30 cellular contexts compared by ENCODE assay signal in the genomic region with DNA sequence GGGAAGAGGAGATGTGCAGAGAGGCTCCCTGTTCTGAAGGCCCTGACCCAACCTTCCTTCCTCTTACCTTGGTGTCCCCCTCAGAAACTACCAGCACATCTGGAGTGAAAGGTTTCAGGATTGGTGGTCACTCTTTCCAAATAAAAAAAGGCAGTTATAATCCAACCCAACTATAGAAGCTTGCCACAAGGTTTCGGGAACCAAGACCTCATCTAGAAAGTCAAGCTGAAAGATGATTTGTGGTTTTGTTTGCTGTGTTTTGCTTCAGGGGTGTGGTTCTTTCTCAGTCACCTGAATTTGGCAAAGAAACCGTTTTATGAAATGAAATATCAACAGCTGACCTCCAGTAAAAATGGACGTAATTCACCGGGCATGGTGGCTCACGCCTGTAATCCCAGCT. TPM values are rescaled to one million over a fixed set of nuclear protein-coding genes. Genes with fewer than 3 reads are reported as not detected.
"Had no signal": no experiment of that assay in that cellular context is flagged by ENCODE, and none has a peak within 500 bp of the region (broad histone marks: within the 10 kb centered on the region; RNA-seq: fewer than 3 reads in every experiment).

No MANE protein-coding gene starts in this region.

- H3K4me3 Mint-ChIP-seq: activated B cell treated with CpG ODN at 0.5 μM for 24 hours; activated CD4-positive, alpha-beta T cell treated with anti-CD3 and anti-CD28 coated beads for 36 hours; activated CD8-positive, alpha-beta T cell treated with anti-CD3 and anti-CD28 coated beads for 36 hours; activated naive CD8-positive, alpha-beta T cell treated with anti-CD3 and anti-CD28 coated beads for 36 hours; central memory CD8-positive, alpha-beta T cell; effector memory CD8-positive, alpha-beta T cell; naive B cell; stimulated activated memory B cell treated with anti-CD40 and anti-IgM and Interleukin-4, amounts not matched to agents 10 μg/mL and 1 μg/mL and 100 μg/mL, for 72 hours had no signal

- H3K9me3 Mint-ChIP-seq: activated B cell treated with CpG ODN at 0.5 μM for 24 hours; activated CD8-positive, alpha-beta T cell treated with anti-CD3 and anti-CD28 coated beads for 36 hours; activated naive CD8-positive, alpha-beta T cell treated with anti-CD3 and anti-CD28 coated beads for 36 hours; activated T-helper 2 cell treated with anti-CD3 and anti-CD28 coated beads, Interferon-gamma antibody, Interleukin-2, Interleukin-4, amounts not matched to agents 10 μg/mL and 5 μg/mL and 100 μg/mL, durations not matched to agents 14 hours and 24 hours and 36 hours; central memory CD8-positive, alpha-beta T cell; effector memory CD8-positive, alpha-beta T cell; naive B cell; stimulated activated memory B cell treated with anti-CD40 and anti-IgM and Interleukin-4, amounts not matched to agents 10 μg/mL and 1 μg/mL and 100 μg/mL, for 72 hours had no signal

- ATAC-seq: activated CD4-positive, alpha-beta T cell treated with anti-CD3 and anti-CD28 coated beads for 36 hours; activated CD8-positive, alpha-beta T cell treated with anti-CD3 and anti-CD28 coated beads for 36 hours; effector memory CD8-positive, alpha-beta T cell; esophagus mucosa; lower lobe of right lung; sciatic nerve; stimulated activated memory B cell treated with anti-CD40 and anti-IgM and Interleukin-4, amounts not matched to agents 10 μg/mL and 1 μg/mL and 100 μg/mL, for 72 hours had no signal

- H3K4me1 Mint-ChIP-seq: activated B cell treated with CpG ODN at 0.5 μM for 24 hours; activated CD4-positive, alpha-beta T cell treated with anti-CD3 and anti-CD28 coated beads for 36 hours; activated naive CD8-positive, alpha-beta T cell treated with anti-CD3 and anti-CD28 coated beads for 36 hours; central memory CD8-positive, alpha-beta T cell; naive B cell; stimulated activated memory B cell treated with anti-CD40 and anti-IgM and Interleukin-4, amounts not matched to agents 10 μg/mL and 1 μg/mL and 100 μg/mL, for 72 hours had no signal

- H3K4me1 ChIP-seq: lower lobe of right lung, stomach, transverse colon, vagina had no signal

- H3K27me3 Mint-ChIP-seq: activated B cell treated with CpG ODN at 0.5 μM for 24 hours; activated CD4-positive, alpha-beta T cell treated with anti-CD3 and anti-CD28 coated beads for 36 hours; activated CD8-positive, alpha-beta T cell treated with anti-CD3 and anti-CD28 coated beads for 36 hours; activated naive CD8-positive, alpha-beta T cell treated with anti-CD3 and anti-CD28 coated beads for 36 hours; central memory CD8-positive, alpha-beta T cell; effector memory CD8-positive, alpha-beta T cell; naive B cell; stimulated activated memory B cell treated with anti-CD40 and anti-IgM and Interleukin-4, amounts not matched to agents 10 μg/mL and 1 μg/mL and 100 μg/mL, for 72 hours had no signal

- H3K27me3 ChIP-seq: stomach, transverse colon, vagina had no signal

- H3K4me3 ChIP-seq: lower lobe of right lung, stomach, transverse colon, vagina had no signal

- DNase-seq: activated B cell treated with CpG ODN at 0.5 μM for 24 hours; activated CD4-positive, alpha-beta T cell treated with anti-CD3 and anti-CD28 coated beads for 36 hours; activated CD8-positive, alpha-beta T cell treated with anti-CD3 and anti-CD28 coated beads for 36 hours; activated naive CD4-positive, alpha-beta T cell treated with Interleukin-2 at 50 U/mL for 16 hours; activated naive CD8-positive, alpha-beta T cell treated with anti-CD3 and anti-CD28 coated beads for 36 hours; activated T-cell treated with anti-CD3 and anti-CD28 coated beads, Interleukin-2, amount 50 U/mL, for 1 hour; effector memory CD8-positive, alpha-beta T cell; foreskin melanocyte; kidney; lower lobe of right lung; mesendoderm; naive B cell; nucleus accumbens; posterior cingulate gyrus; small intestine; stimulated activated CD4-positive, alpha-beta T cell treated with anti-CD3 and anti-CD28 coated beads, Interleukin-2, amount 100 ng/mL, for 24 hours; stomach; T-helper 9 cell; transverse colon had no signal

- H3K27ac Mint-ChIP-seq: activated B cell treated with CpG ODN at 0.5 μM for 24 hours; activated CD4-positive, alpha-beta T cell treated with anti-CD3 and anti-CD28 coated beads for 36 hours; activated CD8-positive, alpha-beta T cell treated with anti-CD3 and anti-CD28 coated beads for 36 hours; activated naive CD8-positive, alpha-beta T cell treated with anti-CD3 and anti-CD28 coated beads for 36 hours; activated T-helper 2 cell treated with anti-CD3 and anti-CD28 coated beads, Interferon-gamma antibody, Interleukin-2, Interleukin-4, amounts not matched to agents 10 μg/mL and 5 μg/mL and 100 μg/mL, durations not matched to agents 14 hours and 24 hours and 36 hours; stimulated activated memory B cell treated with anti-CD40 and anti-IgM and Interleukin-4, amounts not matched to agents 10 μg/mL and 1 μg/mL and 100 μg/mL, for 72 hours had no signal

- H3K9me3 ChIP-seq: lower lobe of right lung, stomach, transverse colon, vagina had no signal

- H3K27ac ChIP-seq: lower lobe of right lung, stomach, transverse colon, vagina had no signal

- FAIRE-seq: astrocyte, colon, endothelial cell of umbilical vein, kidney, small intestine had no signal

RNA-seq across cellular contexts. Expression of gene EVPLL, which starts 33.6 kb away (rescaled TPM):
- total RNA-seq: activated B cell treated with CpG ODN at 0.5 μM for 24 hours; activated CD8-positive, alpha-beta T cell treated with anti-CD3 and anti-CD28 coated beads for 36 hours; activated T-helper 2 cell treated with anti-CD3 and anti-CD28 coated beads, Interferon-gamma antibody, Interleukin-2, Interleukin-4, amounts not matched to agents 10 μg/mL and 5 μg/mL and 100 μg/mL, durations not matched to agents 14 hours and 24 hours and 36 hours; astrocyte; dermis microvascular lymphatic vessel endothelial cell; endothelial cell of umbilical vein; sciatic nerve; temporal lobe had no signal
